ENCODE assay signal across 1 cellular context in the genomic region with DNA sequence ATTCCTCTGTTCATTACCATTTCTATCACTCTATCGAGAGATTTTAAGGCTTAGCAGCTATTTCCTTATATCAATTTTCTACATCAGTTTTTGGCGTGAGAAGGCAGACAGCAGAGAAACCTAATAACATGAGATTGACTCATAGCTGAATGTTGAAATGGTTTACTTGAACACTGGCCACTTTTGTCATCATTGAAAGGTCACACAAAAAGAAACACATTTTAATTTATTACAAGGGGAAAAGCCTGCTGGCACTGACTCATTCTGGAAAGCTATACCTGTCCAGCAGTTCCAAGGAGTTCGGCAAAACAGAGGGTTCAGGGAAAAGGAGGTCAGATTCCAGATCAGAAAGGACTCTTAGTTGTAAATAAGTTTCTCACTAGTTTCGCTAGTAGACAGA.
TF ChIP-seq lines count a peak whose summit lies in the region.

No MANE protein-coding gene starts in this region.

TF ChIP-seq in IMR-90, 13 proteins besides CTCF, POLR2A, EP300 and RAD21:
- TF ChIP-seq FOS (IDR thresholded peaks at IDR 0.05; ENCODE audit: low read depth, low read length) (no peak), CHD1 (IDR thresholded peaks at IDR 0.05; ENCODE audit: low read depth, low read length) (no peak)
- TF ChIP-seq, protein P1, sequence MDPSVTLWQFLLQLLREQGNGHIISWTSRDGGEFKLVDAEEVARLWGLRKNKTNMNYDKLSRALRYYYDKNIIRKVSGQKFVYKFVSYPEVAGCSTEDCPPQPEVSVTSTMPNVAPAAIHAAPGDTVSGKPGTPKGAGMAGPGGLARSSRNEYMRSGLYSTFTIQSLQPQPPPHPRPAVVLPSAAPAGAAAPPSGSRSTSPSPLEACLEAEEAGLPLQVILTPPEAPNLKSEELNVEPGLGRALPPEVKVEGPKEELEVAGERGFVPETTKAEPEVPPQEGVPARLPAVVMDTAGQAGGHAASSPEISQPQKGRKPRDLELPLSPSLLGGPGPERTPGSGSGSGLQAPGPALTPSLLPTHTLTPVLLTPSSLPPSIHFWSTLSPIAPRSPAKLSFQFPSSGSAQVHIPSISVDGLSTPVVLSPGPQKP (IDR thresholded peaks at IDR 0.05; ENCODE audit: borderline replicate concordance, low read depth, low read length), result no peak
TF ChIP-seq in IMR-90: peak in this region for 0.
